ENCODE assay signal across 8 cellular contexts in the genomic region with DNA sequence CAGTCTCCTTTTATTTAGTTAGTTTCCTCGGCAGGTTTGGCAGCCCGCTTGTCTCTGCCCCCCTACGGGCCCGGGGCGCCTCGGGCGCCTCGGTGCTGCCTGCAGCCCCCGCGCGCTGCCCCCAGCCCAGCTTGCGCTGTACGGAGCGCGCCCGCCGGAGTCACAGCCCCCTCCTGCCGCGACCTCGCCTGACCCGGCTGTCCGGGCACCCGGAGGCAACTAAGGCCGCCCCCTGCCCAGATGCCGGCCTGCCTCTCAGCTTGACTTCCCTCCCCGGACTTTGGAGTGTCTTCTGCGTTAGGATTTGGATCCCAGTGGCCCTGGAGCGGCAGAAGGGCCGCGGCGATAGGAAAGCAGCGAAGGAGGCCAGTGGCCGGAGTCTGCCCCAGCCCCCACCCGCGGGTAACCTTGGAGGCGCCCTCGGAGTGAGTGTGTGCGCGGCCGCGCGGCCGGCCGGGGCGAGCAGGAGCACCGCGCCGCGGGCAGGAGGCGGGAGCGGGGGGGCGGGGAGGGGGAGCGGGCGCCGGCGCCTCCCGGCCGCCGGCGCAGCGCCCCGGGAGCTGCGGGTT. TPM values are rescaled to one million over a fixed set of nuclear protein-coding genes. Genes with fewer than 3 reads are reported as not detected.
DNase-seq lines count a peak whose midpoint lies in the region; ATAC-seq and TF ChIP-seq lines count a peak whose summit lies in the region.

No MANE protein-coding gene starts in this region.

- H2BK120ac ChIP-seq in mesendoderm (ENCODE audit: low read depth, low read length), result no peak overlapping the region

- no peaks in the 10 kb centered on the region for H3K79me2 ChIP-seq in mesendoderm (ENCODE audit: control insufficient read depth, insufficient read depth, low read length)

- H3K27me3 ChIP-seq in WERI-Rb-1 (ENCODE audit: insufficient read depth, low read depth, severe bottlenecking), result no peaks in the 10 kb centered on the region
- no peaks in the 10 kb centered on the region for H3K27me3 ChIP-seq in endocrine pancreas (ENCODE audit: control insufficient read depth, insufficient read depth, low read length)
- H3K27me3 ChIP-seq in mesendoderm (ENCODE audit: insufficient read depth, low read length, poor library complexity), result peaks cover 31% of the 10 kb centered on the region
- no peaks in the 10 kb centered on the region for H3K27me3 ChIP-seq in tibial nerve

- H4K8ac ChIP-seq in mesendoderm (ENCODE audit: low read depth, low read length), result no peak overlapping the region

- H3K79me1 ChIP-seq in mesendoderm (ENCODE audit: low read length), result no peaks in the 10 kb centered on the region

- H3K4me1 ChIP-seq in endocrine pancreas (ENCODE audit: control insufficient read depth, insufficient read depth, low read length), result peaks cover 7% of the 10 kb centered on the region
- no peaks in the 10 kb centered on the region for H3K4me1 ChIP-seq in mesendoderm (ENCODE audit: control insufficient read depth, low read depth, low read length)
- H3K4me1 ChIP-seq in tibial nerve, result peaks cover 0 to 23% (median 0%) of the 10 kb centered on the region in 4 donors

- H3K9ac ChIP-seq in endocrine pancreas (ENCODE audit: control insufficient read depth, insufficient read depth, low read length) (peak overlapping the region; percentile 91), mesendoderm (ENCODE audit: low read length) (peak overlapping the region; percentile 52)

- H2AK5ac ChIP-seq in mesendoderm (ENCODE audit: low read length), result no peak overlapping the region

- WGBS in mesendoderm (ENCODE audit: extremely low coverage, insufficient coverage, low lambda C conversion rate), result no CpG with 5 or more reads among the region's 63 CpGs
- 1% methylated on average over 17 to 31 of the region's 63 CpGs for WGBS in tibial nerve, 2 donors

- TF ChIP-seq EP300 in tibial nerve (IDR thresholded peaks at IDR 0.05), result peak in 1 of 2 donors; percentile 73

- H3K4me3 ChIP-seq in WERI-Rb-1 (ENCODE audit: low read depth, low read length) (peak overlapping the region; percentile 91), endocrine pancreas (ENCODE audit: control insufficient read depth, insufficient read depth, low read length) (peak overlapping the region; percentile 54), mesendoderm (ENCODE audit: low read length) (peak overlapping the region; percentile 23), tibial nerve (peak overlapping the region; percentile 61 to 90 (median 72))

- no peaks in the 10 kb centered on the region for H3K9me3 ChIP-seq in WERI-Rb-1 (ENCODE audit: severe bottlenecking)
- H3K9me3 ChIP-seq in endocrine pancreas (ENCODE audit: control insufficient read depth, low read length), result no peaks in the 10 kb centered on the region
- no peaks in the 10 kb centered on the region for H3K9me3 ChIP-seq in tibial nerve

- H3K18ac ChIP-seq in mesendoderm (ENCODE audit: low read length), result no peak overlapping the region

- peak in 1 of 2 donors; percentile 41 for TF ChIP-seq POLR2A in tibial nerve (IDR thresholded peaks at IDR 0.05)

- H3K27ac ChIP-seq in WERI-Rb-1 (peak overlapping the region; percentile 99), mesendoderm (ENCODE audit: low read depth, low read length) (no peak overlapping the region), tibial nerve (peak overlapping the region; percentile 83 to 98 (median 94))

- no peak for TF ChIP-seq CTCF in WERI-Rb-1 (IDR thresholded peaks at IDR 0.05; ENCODE audit: low read depth, low read length)
- TF ChIP-seq CTCF in tibial nerve (IDR thresholded peaks at IDR 0.05), result no peak

- H2BK15ac ChIP-seq in mesendoderm (replicated peaks; ENCODE audit: low read depth), result no peak overlapping the region

- peak overlapping the region; percentile 34 for H3K4me2 ChIP-seq in mesendoderm (ENCODE audit: low read length)

- H4K5ac ChIP-seq in mesendoderm (ENCODE audit: low read length), result no peak overlapping the region

- peak; percentile 12 for ATAC-seq in GM19468 (IDR thresholded peaks at IDR 0.05; ENCODE audit: extremely low read depth, unreplicated experiment)

- H2BK5ac ChIP-seq in mesendoderm (ENCODE audit: low read length), result no peak overlapping the region

- peaks cover 32% of the 10 kb centered on the region for H3K36me3 ChIP-seq in WERI-Rb-1
- no peaks in the 10 kb centered on the region for H3K36me3 ChIP-seq in endocrine pancreas (ENCODE audit: control insufficient read depth, insufficient read depth, low read length)
- H3K36me3 ChIP-seq in mesendoderm (ENCODE audit: control insufficient read depth, insufficient read depth, low read length), result no peaks in the 10 kb centered on the region
- no peaks in the 10 kb centered on the region for H3K36me3 ChIP-seq in tibial nerve

- H3K56ac ChIP-seq in mesendoderm (ENCODE audit: low read length), result peak overlapping the region; percentile 76

- H3K4ac ChIP-seq in mesendoderm (ENCODE audit: low read depth, low read length), result no peak overlapping the region

- DNase-seq in DMS153 treated with DMSO at 0.1 percent for 48 hours (lab: John Stamatoyannopoulos, UW; ENCODE audit: unreplicated experiment), result peak; percentile 39
- DNase-seq in DMS153 (lab: John Stamatoyannopoulos, UW), result no peak
- peak; percentile 79 for DNase-seq in HK-2 (ENCODE audit: unreplicated experiment)
- peak; percentile 87 for DNase-seq in WERI-Rb-1
- peak; percentile 52 for DNase-seq in mesendoderm
- peak in 1 of 2 donors; percentile 8 for DNase-seq in tibial nerve (ENCODE audit: low spot score in 2 of 2)

- no peak overlapping the region for H3K23ac ChIP-seq in mesendoderm (ENCODE audit: low read length)

RNA-seq across cellular contexts. Expression of a gene that starts 7.6 kb away (rescaled TPM):
- polyA plus RNA-seq in mesendoderm (2013, experiment 1 of 2), result 0.10 TPM
- 0.03 TPM for polyA plus RNA-seq in mesendoderm (2013, experiment 2 of 2)
- total RNA-seq in tibial nerve, result 10 to 100 TPM; 16.1 to 30.2 (median 28.5) TPM

RNA-seq across cellular contexts. Expression of a gene that starts 17.6 kb away (rescaled TPM):
- 30.1 TPM for polyA plus RNA-seq in mesendoderm (2013, experiment 1 of 2)
- 30.7 TPM for polyA plus RNA-seq in mesendoderm (2013, experiment 2 of 2)
- total RNA-seq in tibial nerve, result 10 to 100 TPM; 25.1 to 55.7 (median 38.8) TPM

Comparison
In these comparisons a context has a peak if more than half of its experiments do, and no peak if none do; other contexts are left out.
1. H3K4me3 ChIP-seq: peak in every context shown above with its lines; median percentile 91 in WERI-Rb-1; 72 in tibial nerve; 54 in endocrine pancreas; 23 in mesendoderm.